Comparison of ENCODE assay signal across 25 cellular contexts in genomic region chr3:6062226-6063187, GRCh38.
"Had no signal": no experiment of that assay in that cellular context is flagged by ENCODE, and none has a peak within 500 bp of the region (broad histone marks: within the 10 kb centered on the region; RNA-seq: fewer than 3 reads in every experiment).

No MANE protein-coding gene starts in this region.

- H3K27ac ChIP-seq: heart right ventricle, left lung, neutrophil, ovary, prostate gland, tibial artery had no signal

- H3K36me3 Mint-ChIP-seq: activated CD4-positive, alpha-beta memory T cell treated with anti-CD3 and anti-CD28 coated beads for 36 hours; activated naive CD4-positive, alpha-beta T cell treated with anti-CD3 and anti-CD28 coated beads, Interleukin-2, amount 10 ng/mL, durations not matched to agents 7 days and 5 days; immature natural killer cell; naive thymus-derived CD8-positive, alpha-beta T cell had no signal

- H3K4me3 Mint-ChIP-seq: activated CD4-positive, alpha-beta memory T cell treated with anti-CD3 and anti-CD28 coated beads for 36 hours; activated naive CD4-positive, alpha-beta T cell treated with anti-CD3 and anti-CD28 coated beads, Interleukin-2, amount 10 ng/mL, durations not matched to agents 7 days and 5 days; activated T-cell treated with anti-CD3 and anti-CD28 coated beads, Interleukin-2, amount 50 U/mL, for 72 hours; immature natural killer cell; naive thymus-derived CD8-positive, alpha-beta T cell had no signal

- H3K4me1 Mint-ChIP-seq: activated naive CD4-positive, alpha-beta T cell treated with anti-CD3 and anti-CD28 coated beads, Interleukin-2, amount 10 ng/mL, durations not matched to agents 7 days and 5 days; immature natural killer cell; naive thymus-derived CD8-positive, alpha-beta T cell had no signal

- FAIRE-seq: endometrium had no signal

- H3K9me3 ChIP-seq: heart right ventricle, left lung, neutrophil, ovary, prostate gland, tibial artery had no signal

- DNase-seq: activated CD4-positive, alpha-beta memory T cell treated with anti-CD3 and anti-CD28 coated beads for 36 hours; activated CD4-positive, alpha-beta T cell treated with anti-CD3 and anti-CD28 coated beads for 4 hours; activated CD4-positive, CD25-positive, alpha-beta regulatory T cell; activated effector memory CD4-positive, alpha-beta T cell treated with anti-CD3 and anti-CD28 coated beads, Interleukin-2, amount 50 U/mL, for 16 hours; activated naive CD4-positive, alpha-beta T cell treated with anti-CD3 and anti-CD28 coated beads, Interleukin-2, amount 10 ng/mL, durations not matched to agents 7 days and 5 days; activated T-cell treated with anti-CD3 and anti-CD28 coated beads, Interleukin-2, amount 50 U/mL, for 72 hours; amygdala; cerebellar nuclear complex; cortex of kidney; erythroblast; foreskin fibroblast; heart right ventricle; immature natural killer cell; kidney glomerular epithelial cell; naive thymus-derived CD8-positive, alpha-beta T cell; ovary; stimulated activated CD4-positive, alpha-beta T cell treated with anti-CD3 and anti-CD28 coated beads, Interleukin-4, amount 100 ng/mL, for 1 hour; stimulated activated naive CD4-positive, alpha-beta T cell treated with Interleukin-2 at 50 U/mL for 16 hours; T1000; tibial artery had no signal

- H3K27me3 ChIP-seq: heart right ventricle, left lung, neutrophil, ovary, tibial artery had no signal

- ATAC-seq: activated T-cell treated with anti-CD3 and anti-CD28 coated beads, Interleukin-2, amount 50 U/mL, for 72 hours; heart right ventricle; left lung; naive thymus-derived CD8-positive, alpha-beta T cell had no signal

- H3K4me3 ChIP-seq: heart right ventricle, left lung, lung, ovary, prostate gland, tibial artery had no signal

- H3K27ac Mint-ChIP-seq: activated CD4-positive, alpha-beta memory T cell treated with anti-CD3 and anti-CD28 coated beads for 36 hours; activated naive CD4-positive, alpha-beta T cell treated with anti-CD3 and anti-CD28 coated beads, Interleukin-2, amount 10 ng/mL, durations not matched to agents 7 days and 5 days; activated T-cell treated with anti-CD3 and anti-CD28 coated beads, Interleukin-2, amount 50 U/mL, for 72 hours; immature natural killer cell; naive thymus-derived CD8-positive, alpha-beta T cell had no signal

- H3K27me3 Mint-ChIP-seq: activated CD4-positive, alpha-beta memory T cell treated with anti-CD3 and anti-CD28 coated beads for 36 hours; activated naive CD4-positive, alpha-beta T cell treated with anti-CD3 and anti-CD28 coated beads, Interleukin-2, amount 10 ng/mL, durations not matched to agents 7 days and 5 days; naive thymus-derived CD8-positive, alpha-beta T cell had no signal

- H3K36me3 ChIP-seq: heart right ventricle, left lung, neutrophil, ovary, prostate gland, tibial artery had no signal

- H3K4me1 ChIP-seq: heart right ventricle, left lung, prostate gland, tibial artery had no signal

- H3K9me3 Mint-ChIP-seq: activated CD4-positive, alpha-beta memory T cell treated with anti-CD3 and anti-CD28 coated beads for 36 hours had no signal
